8 cellular contexts compared by ENCODE assay signal in genomic region chr2:24827321-24828261, GRCh38. TPM values are rescaled to one million over a fixed set of nuclear protein-coding genes. Genes with fewer than 3 reads are reported as not detected.
DNase-seq lines count a peak whose midpoint lies in the region; ATAC-seq, FAIRE-seq and TF ChIP-seq lines count a peak whose summit lies in the region.

No MANE protein-coding gene starts in this region.

- DNase-seq in D721Med (ENCODE audit: insufficient read length, low spot score) (peak; percentile 96), LoVo (ENCODE audit: low spot score) (peak; percentile 57), SHP77 (lab: John Stamatoyannopoulos, UW) (peak; percentile 84 to 86), foreskin melanocyte (peak; percentile 78), omental fat pad (ENCODE audit: low spot score) (peak; percentile 51), thoracic aorta (ENCODE audit: low spot score) (peak; percentile 53)
- peak; percentile 59 for DNase-seq in activated effector memory CD4-positive, alpha-beta T cell treated with Interleukin-2 at 50 U/mL for 16 hours

- peak; percentile 97 for TF ChIP-seq CTCF in D721Med (IDR thresholded peaks at IDR 0.05; ENCODE audit: insufficient read depth, missing control alignments)
- TF ChIP-seq CTCF in omental fat pad (IDR thresholded peaks at IDR 0.05): peak in 1 of 3 donors; percentile 58
- peak; percentile 90 for TF ChIP-seq CTCF in thoracic aorta (IDR thresholded peaks at IDR 0.05)

- no peak overlapping the region for H3K27ac ChIP-seq in thoracic aorta

- peaks cover 2% of the 10 kb centered on the region for H3K36me3 ChIP-seq in thoracic aorta

- no peak for FAIRE-seq in D721Med (lab: Jason Lieb, UNC)

- no peaks in the 10 kb centered on the region for H3K27me3 ChIP-seq in thoracic aorta (replicated peaks; ENCODE audit: insufficient read depth)

- H3K4me3 ChIP-seq in thoracic aorta: no peak overlapping the region

- no peaks in the 10 kb centered on the region for H3K4me1 ChIP-seq in thoracic aorta (ENCODE audit: control insufficient read depth in 1 of 2, low read depth in 2 of 2)

- peak; percentile 73 for ATAC-seq in GM21528 (IDR thresholded peaks at IDR 0.05; ENCODE audit: low FRiP score, unreplicated experiment)
- ATAC-seq in omental fat pad (ENCODE audit: low FRiP score): peak; percentile 66
- ATAC-seq in thoracic aorta (ENCODE audit: insufficient number of reproducible peaks, low FRiP score, low read depth): peak; percentile 88

- H3K9me3 ChIP-seq in thoracic aorta: no peaks in the 10 kb centered on the region

RNA-seq across cellular contexts. Expression of gene CENPO, which starts 34.4 kb away (rescaled TPM):
- 10 to 100 TPM in 1 of 4 donors, 1 to 10 TPM in 3; 1.9 to 14.2 (median 6.1) TPM for total RNA-seq in omental fat pad
- total RNA-seq in thoracic aorta: 1 to 10 TPM; 2.5 to 9.2 TPM

RNA-seq across cellular contexts. Expression of gene PTRHD1, which starts 34.4 kb away (rescaled TPM):
- total RNA-seq in omental fat pad (10 to 100 TPM; 17.4 to 30.3 (median 21.6) TPM), thoracic aorta (1 to 10 TPM; 5.4 to 9.7 TPM)
